ENCODE assay signal across 16 cellular contexts in genomic region chr4:111433436-111433835, GRCh38.
"Had no signal": no experiment of that assay in that cellular context is flagged by ENCODE, and none has a peak within 500 bp of the region (broad histone marks: within the 10 kb centered on the region; RNA-seq: fewer than 3 reads in every experiment).

No MANE protein-coding gene starts in this region.

- H3K9me3 ChIP-seq: mucosa of descending colon, psoas muscle, thoracic aorta had no signal

- H3K4me1 ChIP-seq: heart left ventricle, psoas muscle had no signal

- H3K36me3 ChIP-seq: heart left ventricle, neutrophil, thoracic aorta had no signal

- DNase-seq: effector memory CD8-positive, alpha-beta T cell; erythroblast; heart left ventricle; hypothalamus; kidney glomerular epithelial cell; mucosa of descending colon; naive thymus-derived CD8-positive, alpha-beta T cell; psoas muscle; stimulated activated CD4-positive, alpha-beta T cell treated with anti-CD3 and anti-CD28 coated beads, Interleukin-2, amount 100 ng/mL, for 24 hours; stimulated activated CD4-positive, alpha-beta T cell treated with anti-CD3 and anti-CD28 coated beads, Interleukin-4, amount 100 ng/mL, for 4 hours; stimulated activated naive B cell treated with anti-CD40 and anti-IgM and Interleukin-4, amounts not matched to agents 10 μg/mL and 1 μg/mL and 100 μg/mL, for 72 hours; stimulated activated naive CD8-positive, alpha-beta T cell treated with anti-CD3 and anti-CD28 coated beads, Interleukin-15, amount 100 ng/mL, for 72 hours; trophoblast cell had no signal

- H3K4me3 ChIP-seq: heart left ventricle, mucosa of descending colon, psoas muscle, thoracic aorta had no signal

- H3K27ac Mint-ChIP-seq: dendritic cell treated with granulocyte-macrophage colony-stimulating factor and Interleukin-4, amounts not matched to agents 40 ng/mL and 50 ng/mL, for 4 days; effector memory CD8-positive, alpha-beta T cell; naive thymus-derived CD8-positive, alpha-beta T cell; stimulated activated naive B cell treated with anti-CD40 and anti-IgM and Interleukin-4, amounts not matched to agents 10 μg/mL and 1 μg/mL and 100 μg/mL, for 72 hours; stimulated activated naive CD8-positive, alpha-beta T cell treated with anti-CD3 and anti-CD28 coated beads, Interleukin-15, amount 100 ng/mL, for 72 hours had no signal

- H3K27me3 ChIP-seq: heart left ventricle, neutrophil had no signal

- H3K9me3 Mint-ChIP-seq: dendritic cell treated with granulocyte-macrophage colony-stimulating factor and Interleukin-4, amounts not matched to agents 40 ng/mL and 50 ng/mL, for 4 days had no signal

- H3K4me1 Mint-ChIP-seq: naive thymus-derived CD8-positive, alpha-beta T cell; stimulated activated naive B cell treated with anti-CD40 and anti-IgM and Interleukin-4, amounts not matched to agents 10 μg/mL and 1 μg/mL and 100 μg/mL, for 72 hours; stimulated activated naive CD8-positive, alpha-beta T cell treated with anti-CD3 and anti-CD28 coated beads, Interleukin-15, amount 100 ng/mL, for 72 hours had no signal

- H3K36me3 Mint-ChIP-seq: naive thymus-derived CD8-positive, alpha-beta T cell; stimulated activated naive B cell treated with anti-CD40 and anti-IgM and Interleukin-4, amounts not matched to agents 10 μg/mL and 1 μg/mL and 100 μg/mL, for 72 hours had no signal

- H3K27ac ChIP-seq: heart left ventricle, neutrophil, psoas muscle, thoracic aorta had no signal

- H3K27me3 Mint-ChIP-seq: dendritic cell treated with granulocyte-macrophage colony-stimulating factor and Interleukin-4, amounts not matched to agents 40 ng/mL and 50 ng/mL, for 4 days; effector memory CD8-positive, alpha-beta T cell; naive thymus-derived CD8-positive, alpha-beta T cell; stimulated activated naive B cell treated with anti-CD40 and anti-IgM and Interleukin-4, amounts not matched to agents 10 μg/mL and 1 μg/mL and 100 μg/mL, for 72 hours; stimulated activated naive CD8-positive, alpha-beta T cell treated with anti-CD3 and anti-CD28 coated beads, Interleukin-15, amount 100 ng/mL, for 72 hours had no signal

- H3K4me3 Mint-ChIP-seq: dendritic cell treated with granulocyte-macrophage colony-stimulating factor and Interleukin-4, amounts not matched to agents 40 ng/mL and 50 ng/mL, for 4 days; effector memory CD8-positive, alpha-beta T cell; naive thymus-derived CD8-positive, alpha-beta T cell; stimulated activated naive B cell treated with anti-CD40 and anti-IgM and Interleukin-4, amounts not matched to agents 10 μg/mL and 1 μg/mL and 100 μg/mL, for 72 hours; stimulated activated naive CD8-positive, alpha-beta T cell treated with anti-CD3 and anti-CD28 coated beads, Interleukin-15, amount 100 ng/mL, for 72 hours had no signal
